Comparison of ENCODE assay signal across 25 cellular contexts in the genomic region with DNA sequence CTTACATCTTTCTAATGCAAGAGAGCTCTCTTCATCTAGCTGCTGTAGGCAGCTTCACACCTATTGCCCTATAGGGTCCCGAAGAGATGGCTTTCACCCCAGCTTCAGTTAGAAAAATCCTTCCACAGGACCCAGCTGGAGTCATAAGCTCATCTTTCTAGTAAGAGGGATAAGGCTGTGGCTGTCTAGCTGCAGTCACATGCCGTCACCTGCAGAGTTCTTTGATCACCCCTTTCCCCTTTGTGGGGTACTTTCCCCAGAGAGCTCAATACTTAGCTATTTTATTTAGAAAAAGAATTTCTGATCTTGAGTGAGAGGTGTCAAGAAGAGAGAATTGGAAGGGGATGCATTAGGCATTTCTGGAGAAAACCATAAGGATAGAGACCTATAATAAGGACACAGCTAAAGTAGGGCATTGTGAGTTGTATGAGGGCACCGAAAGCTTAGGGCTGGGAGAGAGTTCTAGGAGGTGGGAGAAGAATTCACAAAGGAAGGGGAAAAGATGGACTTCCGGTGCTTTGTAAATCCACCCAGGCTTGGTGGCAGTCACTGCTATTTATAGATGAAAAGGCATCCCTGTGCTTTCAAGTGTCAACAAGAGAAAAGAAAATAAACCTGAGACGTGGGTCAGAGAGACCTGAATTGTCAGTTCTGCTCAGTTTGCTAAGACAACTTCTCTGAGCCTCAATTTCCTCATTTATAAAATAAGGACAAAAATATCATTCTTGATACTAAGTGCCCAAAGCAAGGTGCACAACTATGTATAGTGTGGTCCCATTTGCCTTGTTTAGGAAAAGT. TPM values are rescaled to one million over a fixed set of nuclear protein-coding genes. Genes with fewer than 3 reads are reported as not detected.
"Had no signal": no experiment of that assay in that cellular context is flagged by ENCODE, and none has a peak within 500 bp of the region (broad histone marks: within the 10 kb centered on the region; RNA-seq: fewer than 3 reads in every experiment).

No MANE protein-coding gene starts in this region.

- H3K4me2 ChIP-seq: smooth muscle cell had no signal

- H3K27me3 ChIP-seq: left lung, ovary, right atrium auricular region, right lobe of liver, tibial nerve, uterus had no signal

- FAIRE-seq: keratinocyte had no signal

- H3K36me3 Mint-ChIP-seq: mesothelial cell of epicardium; naive B cell; natural killer cell; stimulated activated memory B cell treated with anti-CD40 and anti-IgM and Interleukin-4, amounts not matched to agents 10 μg/mL and 1 μg/mL and 100 μg/mL, for 72 hours; type B pancreatic cell had no signal

- H3K4me3 ChIP-seq: left lung, lung, ovary, right atrium auricular region, right lobe of liver, smooth muscle cell, tibial nerve, uterus had no signal

- H3K4me1 Mint-ChIP-seq: mesothelial cell of epicardium; stimulated activated naive CD8-positive, alpha-beta T cell treated with anti-CD3 and anti-CD28 coated beads, Interleukin-15, amount 100 ng/mL, for 72 hours had no signal

- ATAC-seq: left cardiac atrium; left lung; right lobe of liver; stimulated activated memory B cell treated with anti-CD40 and anti-IgM and Interleukin-4, amounts not matched to agents 10 μg/mL and 1 μg/mL and 100 μg/mL, for 72 hours; stimulated activated naive CD8-positive, alpha-beta T cell treated with anti-CD3 and anti-CD28 coated beads, Interleukin-15, amount 100 ng/mL, for 72 hours had no signal

- H3K4me3 Mint-ChIP-seq: mesothelial cell of epicardium; naive B cell; natural killer cell; stimulated activated memory B cell treated with anti-CD40 and anti-IgM and Interleukin-4, amounts not matched to agents 10 μg/mL and 1 μg/mL and 100 μg/mL, for 72 hours; stimulated activated naive CD8-positive, alpha-beta T cell treated with anti-CD3 and anti-CD28 coated beads, Interleukin-15, amount 100 ng/mL, for 72 hours; type B pancreatic cell had no signal

- H3K27ac ChIP-seq: left lung, ovary, right atrium auricular region, right lobe of liver, tibial nerve, uterus had no signal

- H3K4me1 ChIP-seq: right atrium auricular region, right lobe of liver, tibial nerve, uterus had no signal

- H3K27ac Mint-ChIP-seq: mesothelial cell of epicardium; naive B cell; natural killer cell; progenitor cell of endocrine pancreas; stimulated activated memory B cell treated with anti-CD40 and anti-IgM and Interleukin-4, amounts not matched to agents 10 μg/mL and 1 μg/mL and 100 μg/mL, for 72 hours; stimulated activated naive CD8-positive, alpha-beta T cell treated with anti-CD3 and anti-CD28 coated beads, Interleukin-15, amount 100 ng/mL, for 72 hours; type B pancreatic cell had no signal

- H3K9me3 ChIP-seq: left lung, ovary, right atrium auricular region, right lobe of liver, tibial nerve, uterus had no signal

- H3K36me3 ChIP-seq: left lung, ovary, right atrium auricular region, right lobe of liver, tibial nerve, uterus had no signal

- DNase-seq: kidney glomerular epithelial cell; left cardiac atrium; left lung; mesendoderm; naive B cell; natural killer cell; ovary; right lobe of liver; stimulated activated CD4-positive, alpha-beta T cell treated with anti-CD3 and anti-CD28 coated beads, Interleukin-1b, Interleukin-23, amount 100 ng/mL, for 48 hours; stimulated activated CD4-positive, alpha-beta T cell treated with anti-CD3 and anti-CD28 coated beads, Interleukin-2, amount 100 ng/mL, for 48 hours; stimulated activated CD4-positive, alpha-beta T cell treated with anti-CD3 and anti-CD28 coated beads, Interleukin-4, amount 100 ng/mL, for 4 hours; stimulated activated CD8-positive, alpha-beta memory T cell treated with anti-CD3 and anti-CD28 coated beads, Interleukin-4, amount 100 ng/mL, for 48 hours; stimulated activated naive CD4-positive, alpha-beta T cell treated with Interleukin-2 at 50 U/mL for 16 hours; stimulated activated naive CD8-positive, alpha-beta T cell treated with anti-CD3 and anti-CD28 coated beads, Interleukin-15, amount 100 ng/mL, for 72 hours; substantia nigra; uterus had no signal

RNA-seq across cellular contexts. Expression of a gene that starts 11.1 kb away (rescaled TPM):
- total RNA-seq: smooth muscle cell had no signal
- polyA plus RNA-seq: keratinocyte had no signal
